24 cellular contexts compared by ENCODE assay signal in the genomic region with DNA sequence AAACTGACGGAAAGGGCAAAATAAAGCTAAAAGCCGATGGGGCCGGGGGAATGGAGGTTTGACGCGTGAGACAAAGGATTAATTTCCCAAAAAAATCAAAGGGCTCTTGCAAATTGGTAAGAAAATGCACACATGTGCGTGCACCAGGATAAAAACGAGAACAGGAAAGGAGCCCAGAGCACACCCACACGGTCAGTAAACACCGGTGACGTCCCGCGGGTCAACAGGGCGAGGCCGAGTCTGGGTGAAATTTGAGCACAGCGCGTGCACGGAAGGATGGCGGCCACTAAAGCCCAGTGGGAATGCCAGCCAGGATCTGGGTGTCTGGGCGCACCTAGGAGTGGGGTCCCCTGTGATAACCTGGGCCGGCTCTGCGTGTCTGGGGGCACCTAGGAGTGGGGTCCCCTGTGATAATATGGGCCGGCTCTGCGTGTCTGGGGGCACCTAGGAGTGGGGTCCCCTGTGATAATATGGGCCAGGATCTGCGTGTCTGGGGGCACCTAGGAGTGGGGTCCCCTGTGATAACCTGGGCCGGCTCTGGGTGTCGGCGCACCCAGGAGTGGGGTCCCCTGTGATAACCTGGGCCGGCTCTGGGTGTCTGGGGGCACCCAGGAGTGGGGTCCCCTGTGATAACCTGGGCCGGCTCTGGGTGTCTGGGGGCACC.
"Had no signal": no experiment of that assay in that cellular context is flagged by ENCODE, and none has a peak within 500 bp of the region (broad histone marks: within the 10 kb centered on the region; RNA-seq: fewer than 3 reads in every experiment).

No MANE protein-coding gene starts in this region.

- DNase-seq: effector memory CD8-positive, alpha-beta T cell; erythroblast; esophagus squamous epithelium; head of caudate nucleus; left ventricle myocardium superior; lower lobe of right lung; natural killer cell; occipital lobe; right lobe of liver; small intestine; stimulated activated CD4-positive, alpha-beta T cell treated with anti-CD3 and anti-CD28 coated beads, Interleukin-15, amount 100 ng/mL, for 24 hours; stimulated activated CD4-positive, alpha-beta T cell treated with anti-CD3 and anti-CD28 coated beads, Interleukin-2, amount 100 ng/mL, for 48 hours; stimulated activated naive B cell treated with anti-CD40 and anti-IgM and Interleukin-4, amounts not matched to agents 10 μg/mL and 1 μg/mL and 100 μg/mL, for 72 hours; thyroid gland; trophoblast cell had no signal

- H3K9ac ChIP-seq: parathyroid adenoma had no signal

- H3K27me3 Mint-ChIP-seq: progenitor cell of endocrine pancreas; stimulated activated naive CD8-positive, alpha-beta T cell treated with anti-CD3 and anti-CD28 coated beads, Interleukin-15, Interleukin-2, amounts not matched to agents 100 ng/mL and 50 ng/mL, for 24 hours had no signal

- H3K4me1 Mint-ChIP-seq: natural killer cell had no signal

- H3K4me1 ChIP-seq: lower lobe of right lung, right lobe of liver, vagina had no signal

- FAIRE-seq: endometrium, frontal cortex, keratinocyte, small intestine had no signal

- H3K27me3 ChIP-seq: right lobe of liver, thyroid gland, vagina had no signal

- H3K4me3 ChIP-seq: coronary artery, esophagus squamous epithelium, lower lobe of right lung, right lobe of liver, suprapubic skin, thyroid gland, vagina had no signal

- H3K36me3 ChIP-seq: esophagus squamous epithelium, lower lobe of right lung, right lobe of liver, suprapubic skin, thyroid gland, vagina had no signal

- H3K36me3 Mint-ChIP-seq: natural killer cell; stimulated activated naive B cell treated with anti-CD40 and anti-IgM and Interleukin-4, amounts not matched to agents 10 μg/mL and 1 μg/mL and 100 μg/mL, for 72 hours had no signal

- H3K27ac Mint-ChIP-seq: effector memory CD8-positive, alpha-beta T cell; natural killer cell; progenitor cell of endocrine pancreas; stimulated activated naive B cell treated with anti-CD40 and anti-IgM and Interleukin-4, amounts not matched to agents 10 μg/mL and 1 μg/mL and 100 μg/mL, for 72 hours; stimulated activated naive CD8-positive, alpha-beta T cell treated with anti-CD3 and anti-CD28 coated beads, Interleukin-15, Interleukin-2, amounts not matched to agents 100 ng/mL and 50 ng/mL, for 24 hours had no signal

- H2AFZ ChIP-seq: parathyroid adenoma had no signal

- H3K79me2 ChIP-seq: parathyroid adenoma had no signal

- H3K9me3 ChIP-seq: esophagus squamous epithelium, lower lobe of right lung, right lobe of liver, suprapubic skin, thyroid gland, vagina had no signal

- ATAC-seq: effector memory CD8-positive, alpha-beta T cell; left ventricle myocardium superior; lower lobe of right lung; natural killer cell; stimulated activated naive B cell treated with anti-CD40 and anti-IgM and Interleukin-4, amounts not matched to agents 10 μg/mL and 1 μg/mL and 100 μg/mL, for 72 hours had no signal

- H3K4me3 Mint-ChIP-seq: natural killer cell; stimulated activated naive B cell treated with anti-CD40 and anti-IgM and Interleukin-4, amounts not matched to agents 10 μg/mL and 1 μg/mL and 100 μg/mL, for 72 hours; stimulated activated naive CD8-positive, alpha-beta T cell treated with anti-CD3 and anti-CD28 coated beads, Interleukin-15, Interleukin-2, amounts not matched to agents 100 ng/mL and 50 ng/mL, for 24 hours had no signal

- H3K27ac ChIP-seq: coronary artery, esophagus squamous epithelium, lower lobe of right lung, parathyroid adenoma, right lobe of liver, suprapubic skin, thyroid gland, vagina had no signal

- H3K9me3 Mint-ChIP-seq: effector memory CD8-positive, alpha-beta T cell; natural killer cell; stimulated activated naive B cell treated with anti-CD40 and anti-IgM and Interleukin-4, amounts not matched to agents 10 μg/mL and 1 μg/mL and 100 μg/mL, for 72 hours; stimulated activated naive CD8-positive, alpha-beta T cell treated with anti-CD3 and anti-CD28 coated beads, Interleukin-15, Interleukin-2, amounts not matched to agents 100 ng/mL and 50 ng/mL, for 24 hours had no signal
